14 cellular contexts compared by ENCODE assay signal in genomic region chr4:26887809-26888208, GRCh38. TPM values are rescaled to one million over a fixed set of nuclear protein-coding genes. Genes with fewer than 3 reads are reported as not detected.
DNase-seq lines count a peak whose midpoint lies in the region; ATAC-seq and TF ChIP-seq lines count a peak whose summit lies in the region.
"Had no signal": no experiment of that assay in that cellular context is flagged by ENCODE, and none has a peak within 500 bp of the region (broad histone marks: within the 10 kb centered on the region; RNA-seq: fewer than 3 reads in every experiment).

No MANE protein-coding gene starts in this region.

- peaks cover 26% of the 10 kb centered on the region for H3K36me3 Mint-ChIP-seq in activated CD4-positive, alpha-beta T cell treated with anti-CD3 and anti-CD28 coated beads, Interleukin-2, amount 10 ng/mL, durations not matched to agents 24 days and 14 days (ENCODE audit: low read depth)
- peaks cover 9% of the 10 kb centered on the region for H3K36me3 Mint-ChIP-seq in CD4-positive, alpha-beta T cell (ENCODE audit: low read depth)
- H3K36me3 Mint-ChIP-seq in activated CD8-positive, alpha-beta T cell treated with anti-CD3 and anti-CD28 coated beads, Interleukin-2, amount 10 ng/mL, durations not matched to agents 7 days and 5 days (ENCODE audit: low read depth): peaks cover 42% of the 10 kb centered on the region
- H3K36me3 Mint-ChIP-seq in immature natural killer cell: peaks cover 0 to 3% (median 0%) of the 10 kb centered on the region in 3 donors

- no peak overlapping the region for H3K4ac ChIP-seq in mesendoderm (ENCODE audit: low read depth, low read length)

- peaks cover 55% of the 10 kb centered on the region for H3K4me1 Mint-ChIP-seq in activated CD4-positive, alpha-beta T cell treated with anti-CD3 and anti-CD28 coated beads, Interleukin-2, amount 10 ng/mL, durations not matched to agents 24 days and 14 days
- H3K4me1 Mint-ChIP-seq in CD4-positive, alpha-beta T cell (ENCODE audit: low read depth): peaks cover 87% of the 10 kb centered on the region
- peaks cover 79% of the 10 kb centered on the region for H3K4me1 Mint-ChIP-seq in activated CD8-positive, alpha-beta T cell treated with anti-CD3 and anti-CD28 coated beads, Interleukin-2, amount 10 ng/mL, durations not matched to agents 7 days and 5 days (ENCODE audit: low read depth)
- peaks cover 82 to 96% of the 10 kb centered on the region in 2 donors for H3K4me1 Mint-ChIP-seq in immature natural killer cell

- H3K79me2 ChIP-seq in mesendoderm (ENCODE audit: control insufficient read depth, insufficient read depth, low read length): peaks cover 20% of the 10 kb centered on the region

- no peaks in the 10 kb centered on the region for H3K36me3 ChIP-seq in left ventricle myocardium inferior
- no peaks in the 10 kb centered on the region for H3K36me3 ChIP-seq in mesendoderm (ENCODE audit: control insufficient read depth, insufficient read depth, low read length)

- no peak overlapping the region for H3K56ac ChIP-seq in mesendoderm (ENCODE audit: low read length)

- TF ChIP-seq CTCF in CD4-positive, alpha-beta T cell (IDR thresholded peaks at IDR 0.05): no peak
- TF ChIP-seq CTCF in left ventricle myocardium inferior (IDR thresholded peaks at IDR 0.05; ENCODE audit: borderline replicate concordance): no peak

- H3K27ac Mint-ChIP-seq in activated CD4-positive, alpha-beta T cell treated with anti-CD3 and anti-CD28 coated beads, Interleukin-2, amount 10 ng/mL, durations not matched to agents 24 days and 14 days: peak overlapping the region; percentile 18
- peak overlapping the region; percentile 12 for H3K27ac Mint-ChIP-seq in CD4-positive, alpha-beta T cell
- peak overlapping the region; percentile 51 for H3K27ac Mint-ChIP-seq in activated CD8-positive, alpha-beta T cell treated with anti-CD3 and anti-CD28 coated beads, Interleukin-2, amount 10 ng/mL, durations not matched to agents 7 days and 5 days
- H3K27ac Mint-ChIP-seq in immature natural killer cell: peak overlapping the region; percentile 23 to 92 (median 80)

- H3K27ac ChIP-seq in CD4-positive, alpha-beta T cell (ENCODE audit: low read depth, low read length): no peak overlapping the region
- H3K27ac ChIP-seq in left ventricle myocardium inferior (replicated peaks): no peak overlapping the region
- H3K27ac ChIP-seq in mesendoderm (ENCODE audit: low read depth, low read length): no peak overlapping the region

- ATAC-seq in CD4-positive, alpha-beta T cell (ENCODE audit: poor library complexity): no peak
- no peak for ATAC-seq in activated CD8-positive, alpha-beta T cell treated with anti-CD3 and anti-CD28 coated beads, Interleukin-2, amount 10 ng/mL, durations not matched to agents 7 days and 5 days
- ATAC-seq: PC-3 had no signal

- no peak for DNase-seq in activated CD4-positive, alpha-beta T cell treated with anti-CD3 and anti-CD28 coated beads, Interleukin-2, amount 10 ng/mL, durations not matched to agents 24 days and 14 days
- no peak for DNase-seq in activated CD4-positive, alpha-beta T cell treated with anti-CD3 and anti-CD28 coated beads for 48 hours
- DNase-seq in CD4-positive, alpha-beta T cell: no peak
- DNase-seq in activated CD8-positive, alpha-beta T cell treated with anti-CD3 and anti-CD28 coated beads, Interleukin-2, amount 10 ng/mL, durations not matched to agents 7 days and 5 days: no peak
- no peak for DNase-seq in immature natural killer cell
- DNase-seq in left ventricle myocardium inferior: no peak
- DNase-seq in CD1c-positive myeloid dendritic cell (ENCODE audit: extremely low spot score): no peak
- DNase-seq in mesendoderm: no peak
- DNase-seq: C1 segment of cervical spinal cord, KG1, NCI-H1092 treated with DMSO at 0.1 percent for 48 hours, NCI-H1694, NCI-H446, PC-3 had no signal

- H3K4me3 ChIP-seq in left ventricle myocardium inferior: no peak overlapping the region
- no peak overlapping the region for H3K4me3 ChIP-seq in mesendoderm (ENCODE audit: low read length)

- H3K4me3 Mint-ChIP-seq in activated CD4-positive, alpha-beta T cell treated with anti-CD3 and anti-CD28 coated beads, Interleukin-2, amount 10 ng/mL, durations not matched to agents 24 days and 14 days: peak overlapping the region; percentile 20
- no peak overlapping the region for H3K4me3 Mint-ChIP-seq in CD4-positive, alpha-beta T cell
- H3K4me3 Mint-ChIP-seq in activated CD8-positive, alpha-beta T cell treated with anti-CD3 and anti-CD28 coated beads, Interleukin-2, amount 10 ng/mL, durations not matched to agents 7 days and 5 days: no peak overlapping the region
- no peak overlapping the region for H3K4me3 Mint-ChIP-seq in immature natural killer cell

- intact Hi-C loops in activated CD4-positive, alpha-beta T cell treated with anti-CD3 and anti-CD28 coated beads, Interleukin-2, amount 10 ng/mL, durations not matched to agents 24 days and 14 days (cut with micrococcal nuclease): loop anchor here (2.0 to 10.0 kb wide), 3 partner anchors 15 to 813 kb away; no protein-coding TSS in a partner anchor
- intact Hi-C loops in CD4-positive, alpha-beta T cell (cut with DNase I, micrococcal nuclease): loop anchor here in 1 of 2 experiments (2.0 kb wide), 1 partner anchor 13 kb away; no protein-coding TSS in a partner anchor
- intact Hi-C loops in left ventricle myocardium inferior (cut with micrococcal nuclease): no loop called here

- H3K9ac ChIP-seq in mesendoderm (ENCODE audit: low read length): no peak overlapping the region

- H3K18ac ChIP-seq in mesendoderm (ENCODE audit: low read length): no peak overlapping the region

- no peak overlapping the region for H4K8ac ChIP-seq in mesendoderm (ENCODE audit: low read depth, low read length)

- H2BK120ac ChIP-seq in mesendoderm (ENCODE audit: low read depth, low read length): no peak overlapping the region

- no peak overlapping the region for H2BK15ac ChIP-seq in mesendoderm (replicated peaks; ENCODE audit: low read depth)

- no peak overlapping the region for H4K5ac ChIP-seq in mesendoderm (ENCODE audit: low read length)

- CTCF ChIA-PET in CD4-positive, alpha-beta T cell (lab: Charles Lee): interaction anchor here (0.7 to 3.7 kb wide), 4 partner anchors 14 to 106 kb away, joined by 3 to 21 read pairs (median 6); partner anchors contain the start of gene STIM2
- CTCF ChIA-PET in activated CD8-positive, alpha-beta T cell treated with anti-CD3 and anti-CD28 coated beads, Interleukin-2, amount 10 ng/mL, durations not matched to agents 7 days and 5 days (lab: Charles Lee): interaction anchor here (1.0 to 4.4 kb wide), 4 partner anchors 14 to 117 kb away, joined by 3 to 30 read pairs (median 16); no protein-coding TSS in a partner anchor

- POLR2A ChIA-PET in CD4-positive, alpha-beta T cell (lab: Charles Lee): interaction anchor here (0.5 to 9.6 kb wide), 10 partner anchors 10 to 304 kb away, joined by 3 to 274 read pairs (median 11); partner anchors contain the start of genes STIM2 and TBC1D19
- POLR2A ChIA-PET in activated CD8-positive, alpha-beta T cell treated with anti-CD3 and anti-CD28 coated beads, Interleukin-2, amount 10 ng/mL, durations not matched to agents 7 days and 5 days (lab: Charles Lee): interaction anchor here (0.6 to 4.8 kb wide), 4 partner anchors 27 to 106 kb away, joined by 3 to 125 read pairs (median 18); partner anchors contain the start of gene STIM2

- no CpG with 5 or more reads among the region's 2 CpGs for WGBS in mesendoderm (ENCODE audit: extremely low coverage, insufficient coverage, low lambda C conversion rate)

- no peak overlapping the region for H2AK5ac ChIP-seq in mesendoderm (ENCODE audit: low read length)

- H3K9me3 Mint-ChIP-seq in activated CD4-positive, alpha-beta T cell treated with anti-CD3 and anti-CD28 coated beads, Interleukin-2, amount 10 ng/mL, durations not matched to agents 24 days and 14 days: peaks cover 16% of the 10 kb centered on the region
- H3K9me3 Mint-ChIP-seq in CD4-positive, alpha-beta T cell: no peaks in the 10 kb centered on the region
- peaks cover 13% of the 10 kb centered on the region for H3K9me3 Mint-ChIP-seq in activated CD8-positive, alpha-beta T cell treated with anti-CD3 and anti-CD28 coated beads, Interleukin-2, amount 10 ng/mL, durations not matched to agents 7 days and 5 days (ENCODE audit: insufficient read depth)
- no peaks in the 10 kb centered on the region for H3K9me3 Mint-ChIP-seq in immature natural killer cell

- H3K4me1 ChIP-seq in left ventricle myocardium inferior: peaks cover 37% of the 10 kb centered on the region
- peaks cover 3% of the 10 kb centered on the region for H3K4me1 ChIP-seq in mesendoderm (ENCODE audit: control insufficient read depth, low read depth, low read length)

- no peaks in the 10 kb centered on the region for H3K27me3 Mint-ChIP-seq in activated CD4-positive, alpha-beta T cell treated with anti-CD3 and anti-CD28 coated beads, Interleukin-2, amount 10 ng/mL, durations not matched to agents 24 days and 14 days
- no peaks in the 10 kb centered on the region for H3K27me3 Mint-ChIP-seq in CD4-positive, alpha-beta T cell
- no peaks in the 10 kb centered on the region for H3K27me3 Mint-ChIP-seq in activated CD8-positive, alpha-beta T cell treated with anti-CD3 and anti-CD28 coated beads, Interleukin-2, amount 10 ng/mL, durations not matched to agents 7 days and 5 days (ENCODE audit: low read depth)
- peaks cover 4 to 6% (median 5%) of the 10 kb centered on the region in 3 donors for H3K27me3 Mint-ChIP-seq in immature natural killer cell (ENCODE audit: low read depth in 3 of 3)

- H3K4me2 ChIP-seq in mesendoderm (ENCODE audit: low read length): no peak overlapping the region

- H3K27me3 ChIP-seq in CD4-positive, alpha-beta T cell (ENCODE audit: control insufficient read depth, insufficient read depth, low read length): no peaks in the 10 kb centered on the region
- no peaks in the 10 kb centered on the region for H3K27me3 ChIP-seq in left ventricle myocardium inferior (ENCODE audit: low read depth)
- H3K27me3 ChIP-seq in mesendoderm (ENCODE audit: insufficient read depth, low read length, poor library complexity): no peaks in the 10 kb centered on the region

- H3K9me3 ChIP-seq in CD4-positive, alpha-beta T cell (ENCODE audit: control insufficient read depth, low read length): no peaks in the 10 kb centered on the region
- no peaks in the 10 kb centered on the region for H3K9me3 ChIP-seq in left ventricle myocardium inferior (replicated peaks)

- no peak overlapping the region for H2BK5ac ChIP-seq in mesendoderm (ENCODE audit: low read length)

- peaks cover 21% of the 10 kb centered on the region for H3K79me1 ChIP-seq in mesendoderm (ENCODE audit: low read length)

- no peak overlapping the region for H3K23ac ChIP-seq in mesendoderm (ENCODE audit: low read length)

RNA-seq across cellular contexts. Expression of gene STIM2, which starts 27.2 kb away (rescaled TPM):
- total RNA-seq in activated CD4-positive, alpha-beta T cell treated with anti-CD3 and anti-CD28 coated beads, Interleukin-2, amount 10 ng/mL, durations not matched to agents 24 days and 14 days: 43.2 and 46.0 TPM in 2 replicates
- total RNA-seq in CD4-positive, alpha-beta T cell: 10 to 100 TPM; 53.7 to 54.9 TPM
- total RNA-seq in activated CD8-positive, alpha-beta T cell treated with anti-CD3 and anti-CD28 coated beads, Interleukin-2, amount 10 ng/mL, durations not matched to agents 7 days and 5 days: 10 to 100 TPM; 52.3 to 53.3 TPM
- 10 to 100 TPM; 19.1 to 38.1 (median 24.6) TPM for polyA plus RNA-seq in immature natural killer cell
- total RNA-seq in left ventricle myocardium inferior: 12.2 TPM
- polyA plus RNA-seq in mesendoderm (2013, experiment 1 of 2): 23.9 TPM
- polyA plus RNA-seq in mesendoderm (2013, experiment 2 of 2): 22.4 TPM

Comparison
In these comparisons a context has a peak if more than half of its experiments do, and no peak if none do; other contexts are left out.
1. H3K27ac Mint-ChIP-seq: peak in every context shown above with its lines; median percentile 80 in immature natural killer cell; 51 in activated CD8-positive, alpha-beta T cell treated with anti-CD3 and anti-CD28 coated beads, Interleukin-2, amount 10 ng/mL, durations not matched to agents 7 days and 5 days; 18 in activated CD4-positive, alpha-beta T cell treated with anti-CD3 and anti-CD28 coated beads, Interleukin-2, amount 10 ng/mL, durations not matched to agents 24 days and 14 days; 12 in CD4-positive, alpha-beta T cell.